23 cellular contexts compared by ENCODE assay signal in the genomic region with DNA sequence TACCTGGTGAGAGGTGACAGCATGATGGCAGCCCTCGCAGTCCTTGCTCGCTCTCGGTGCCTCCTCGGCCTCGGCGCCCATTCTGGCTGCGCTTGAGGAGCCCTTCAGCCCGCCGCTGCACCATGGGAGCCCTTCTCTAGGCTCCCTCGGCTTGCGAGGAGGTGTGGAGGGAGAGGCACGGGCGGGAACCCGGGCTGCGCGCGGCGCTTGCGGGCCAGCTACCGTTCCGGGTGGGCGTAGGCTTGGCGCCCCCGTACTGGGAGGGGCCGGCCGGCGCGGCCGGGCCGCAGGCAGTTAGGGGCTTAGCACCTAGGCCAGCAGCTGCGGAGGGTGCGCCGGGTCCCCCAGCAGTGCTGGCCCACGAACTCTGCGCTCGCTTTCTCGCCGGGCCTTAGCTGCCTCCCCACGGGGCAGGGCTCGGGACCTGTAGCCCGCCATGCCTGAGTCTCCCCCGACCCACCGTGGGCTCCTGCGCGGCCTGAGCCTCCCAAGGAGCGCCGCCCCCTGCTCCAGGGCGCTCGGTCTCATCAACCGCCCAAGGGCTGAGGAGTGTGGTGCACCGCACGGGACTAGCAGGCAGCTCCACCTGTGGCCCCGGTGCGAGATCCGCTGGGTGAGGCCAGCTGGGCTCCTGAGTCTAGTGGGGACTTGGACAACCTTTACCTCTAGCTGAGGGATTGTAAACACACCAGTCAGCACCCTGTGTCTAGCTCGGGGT.
DNase-seq lines count a peak whose midpoint lies in the region; ATAC-seq and TF ChIP-seq lines count a peak whose summit lies in the region.
"Had no signal": no experiment of that assay in that cellular context is flagged by ENCODE, and none has a peak within 500 bp of the region (broad histone marks: within the 10 kb centered on the region; RNA-seq: fewer than 3 reads in every experiment).

No MANE protein-coding gene starts in this region.

- intact Hi-C loops in testis (cut with DNase I; ENCODE audit: low total_unique reads) = no loop called here

- peaks cover 0 to 8% of the 10 kb centered on the region in 2 donors for H3K9me3 Mint-ChIP-seq in stimulated activated naive CD8-positive, alpha-beta T cell treated with anti-CD3 and anti-CD28 coated beads, Interleukin-15, amount 100 ng/mL, for 72 hours
- peaks cover 2% of the 10 kb centered on the region for H3K9me3 Mint-ChIP-seq in neural crest cell

- no peaks in the 10 kb centered on the region for H3K27me3 Mint-ChIP-seq in stimulated activated naive CD8-positive, alpha-beta T cell treated with anti-CD3 and anti-CD28 coated beads, Interleukin-15, amount 100 ng/mL, for 72 hours
- H3K27me3 Mint-ChIP-seq in neural crest cell (ENCODE audit: low read depth) = no peaks in the 10 kb centered on the region
- H3K27me3 Mint-ChIP-seq: CD4-positive, alpha-beta T cell; CD8-positive, alpha-beta memory T cell had no signal

- H3K4me3 ChIP-seq in testis = peak overlapping the region; percentile 42 to 57
- H3K4me3 ChIP-seq: A549; BLaER1 treated with 17β-estradiol and CSF1 and Interleukin-3, amounts not matched to agents 10 nM and 100 nM; HAP-1 had no signal

- H3K4me1 Mint-ChIP-seq in stimulated activated naive CD8-positive, alpha-beta T cell treated with anti-CD3 and anti-CD28 coated beads, Interleukin-15, amount 100 ng/mL, for 72 hours = no peaks in the 10 kb centered on the region
- no peaks in the 10 kb centered on the region for H3K4me1 Mint-ChIP-seq in neural crest cell
- H3K4me1 Mint-ChIP-seq: CD14-positive monocyte; CD8-positive, alpha-beta memory T cell had no signal

- no peak for TF ChIP-seq CTCF in neural crest cell (conservative IDR thresholded peaks at IDR 0.05)
- TF ChIP-seq CTCF in testis (IDR thresholded peaks at IDR 0.05) = no peak
- TF ChIP-seq CTCF in GM10266 (IDR thresholded peaks at IDR 0.05; ENCODE audit: control insufficient read depth, insufficient read depth, low read depth, missing control alignments) = no peak

- no peaks in the 10 kb centered on the region for H3K4me1 ChIP-seq in testis
- H3K4me1 ChIP-seq: A549; BLaER1 treated with 17β-estradiol and CSF1 and Interleukin-3, amounts not matched to agents 10 nM and 100 nM; HAP-1 had no signal

- H3K27me3 ChIP-seq in testis = no peaks in the 10 kb centered on the region
- H3K27me3 ChIP-seq: BE2C; BLaER1 treated with 17β-estradiol and CSF1 and Interleukin-3, amounts not matched to agents 10 nM and 100 nM had no signal

- peak overlapping the region in 1 of 2 donors; percentile 59 for H3K27ac ChIP-seq in testis
- H3K27ac ChIP-seq: A549; BLaER1 treated with 17β-estradiol and CSF1 and Interleukin-3, amounts not matched to agents 10 nM and 100 nM had no signal

- no peaks in the 10 kb centered on the region for H3K36me3 ChIP-seq in testis (ENCODE audit: low read depth, missing control alignments)
- H3K36me3 ChIP-seq: BE2C; BLaER1 treated with 17β-estradiol and CSF1 and Interleukin-3, amounts not matched to agents 10 nM and 100 nM; HAP-1 had no signal

- no peaks in the 10 kb centered on the region for H3K9me3 ChIP-seq in testis
- H3K9me3 ChIP-seq: A549, HAP-1 had no signal

- no peak overlapping the region for H3K27ac Mint-ChIP-seq in stimulated activated naive CD8-positive, alpha-beta T cell treated with anti-CD3 and anti-CD28 coated beads, Interleukin-15, amount 100 ng/mL, for 72 hours
- H3K27ac Mint-ChIP-seq in neural crest cell (ENCODE audit: unreplicated experiment) = peak overlapping the region; percentile 5
- H3K27ac Mint-ChIP-seq: CD14-positive monocyte; CD4-positive, alpha-beta T cell; CD8-positive, alpha-beta memory T cell; HFFc6 had no signal

- DNase-seq in stimulated activated naive CD8-positive, alpha-beta T cell treated with anti-CD3 and anti-CD28 coated beads, Interleukin-15, amount 100 ng/mL, for 72 hours = no peak
- DNase-seq in stimulated activated naive CD8-positive, alpha-beta T cell treated with anti-CD3 and anti-CD28 coated beads, Interleukin-15, Interleukin-2, amounts not matched to agents 100 U/mL and 50 U/mL, for 24 hours = no peak
- DNase-seq in neural crest cell (ENCODE audit: low read depth, low spot score) = no peak
- DNase-seq in testis = peak; percentile 25
- DNase-seq in left lobe of liver (ENCODE audit: low spot score) = no peak
- DNase-seq in GM10266 (ENCODE audit: extremely low spot score) = no peak
- DNase-seq: 8988T; ACHN; AML-193; BE2C; CD4-positive, alpha-beta T cell; CD8-positive, alpha-beta memory T cell; DMS 273 treated with DMSO at 0.1 percent for 48 hours; DMS79; EL; GDM1; GOT3; HFFc6 had no signal

- H3K4me3 Mint-ChIP-seq in stimulated activated naive CD8-positive, alpha-beta T cell treated with anti-CD3 and anti-CD28 coated beads, Interleukin-15, amount 100 ng/mL, for 72 hours = no peak overlapping the region
- no peak overlapping the region for H3K4me3 Mint-ChIP-seq in neural crest cell
- H3K4me3 Mint-ChIP-seq: CD14-positive monocyte; CD4-positive, alpha-beta T cell; CD8-positive, alpha-beta memory T cell; HFFc6 had no signal

- no peaks in the 10 kb centered on the region for H3K36me3 Mint-ChIP-seq in neural crest cell (ENCODE audit: low read depth)
- H3K36me3 Mint-ChIP-seq: CD14-positive monocyte; CD8-positive, alpha-beta memory T cell had no signal

- 58 to 81% methylated on average over 10 to 49 of the region's 56 CpGs for WGBS in testis, 2 donors

- ATAC-seq in stimulated activated naive CD8-positive, alpha-beta T cell treated with anti-CD3 and anti-CD28 coated beads, Interleukin-15, amount 100 ng/mL, for 72 hours = peak; percentile 40
- ATAC-seq in stimulated activated naive CD8-positive, alpha-beta T cell treated with anti-CD3 and anti-CD28 coated beads, Interleukin-15, Interleukin-2, amounts not matched to agents 100 U/mL and 50 U/mL, for 24 hours = no peak
- no peak for ATAC-seq in left lobe of liver
- ATAC-seq in GM21515 (IDR thresholded peaks at IDR 0.05; ENCODE audit: unreplicated experiment) = no peak
- ATAC-seq: A549 had no signal

- TF ChIP-seq POLR2A in testis (IDR thresholded peaks at IDR 0.05) = no peak
